In genomic region chr7:12358694-12359093, GRCh38 we compare ENCODE assay signal across 1 cellular context.
TF ChIP-seq lines count a peak whose summit lies in the region.

No MANE protein-coding gene starts in this region.

TF ChIP-seq in IMR-90, 13 proteins besides CTCF, POLR2A, EP300 and RAD21 (continued from another document):
- TF ChIP-seq RCOR1 (IDR thresholded peaks at IDR 0.05; ENCODE audit: insufficient replicate concordance, low read length) (no peak), FOS (IDR thresholded peaks at IDR 0.05; ENCODE audit: low read depth, low read length) (no peak), CHD1 (IDR thresholded peaks at IDR 0.05; ENCODE audit: low read depth, low read length) (no peak), CEBPB (IDR thresholded peaks at IDR 0.05; ENCODE audit: low read depth, low read length) (no peak)
- TF ChIP-seq, protein P1, sequence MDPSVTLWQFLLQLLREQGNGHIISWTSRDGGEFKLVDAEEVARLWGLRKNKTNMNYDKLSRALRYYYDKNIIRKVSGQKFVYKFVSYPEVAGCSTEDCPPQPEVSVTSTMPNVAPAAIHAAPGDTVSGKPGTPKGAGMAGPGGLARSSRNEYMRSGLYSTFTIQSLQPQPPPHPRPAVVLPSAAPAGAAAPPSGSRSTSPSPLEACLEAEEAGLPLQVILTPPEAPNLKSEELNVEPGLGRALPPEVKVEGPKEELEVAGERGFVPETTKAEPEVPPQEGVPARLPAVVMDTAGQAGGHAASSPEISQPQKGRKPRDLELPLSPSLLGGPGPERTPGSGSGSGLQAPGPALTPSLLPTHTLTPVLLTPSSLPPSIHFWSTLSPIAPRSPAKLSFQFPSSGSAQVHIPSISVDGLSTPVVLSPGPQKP (IDR thresholded peaks at IDR 0.05; ENCODE audit: borderline replicate concordance, low read depth, low read length), result no peak
